ENCODE assay signal across 1 cellular context in the genomic region with DNA sequence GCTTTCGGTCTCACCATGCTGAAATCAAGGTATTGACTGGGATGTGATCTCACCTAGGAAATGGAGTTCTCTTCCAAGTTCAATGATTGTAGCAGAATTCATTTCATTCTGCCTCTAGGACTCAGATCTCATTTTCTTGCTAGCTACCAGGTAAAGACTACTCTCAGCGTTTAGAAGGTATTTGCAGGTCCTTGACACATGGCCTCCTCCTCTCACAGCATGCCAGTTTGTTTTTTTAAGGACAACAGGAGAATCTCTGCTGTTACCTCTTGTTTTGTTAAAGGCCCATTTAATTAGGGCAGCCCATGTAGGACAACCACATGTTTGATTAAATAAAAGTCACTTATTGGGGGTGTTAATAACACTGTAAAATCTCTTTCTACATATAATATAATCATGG.
TF ChIP-seq lines count a peak whose summit lies in the region.

No MANE protein-coding gene starts in this region.

TF ChIP-seq in HepG2, 621 proteins besides CTCF, POLR2A, EP300 and RAD21 (continued from another document):
- TF ChIP-seq ZNF318 (CRISPR knock-in tag; IDR thresholded peaks at IDR 0.05), result no peak
